In genomic region chr1:93990477-93990876, GRCh38 we compare ENCODE assay signal across 7 cellular contexts.
A peak's percentile ranks its signal among the peaks of the same experiment; 100 is the strongest.
DNase-seq lines count a peak whose midpoint lies in the region; ATAC-seq and TF ChIP-seq lines count a peak whose summit lies in the region.
"Not testable (repeated sequence)": the region's sequence is repeated elsewhere in the genome, so short reads cannot be mapped to it uniquely, and the experiment has no call there.

No MANE protein-coding gene starts in this region.

- not testable (repeated sequence) for H3K9me3 ChIP-seq in RWPE2 (ENCODE audit: severe bottlenecking); breast epithelium; thyroid gland

- TF ChIP-seq CTCF in CD14-positive monocyte (IDR thresholded peaks at IDR 0.05); RWPE2 (IDR thresholded peaks at IDR 0.05; ENCODE audit: poor library complexity, severe bottlenecking); breast epithelium (IDR thresholded peaks at IDR 0.05); endothelial cell (IDR thresholded peaks at IDR 0.05; ENCODE audit: unreplicated experiment); natural killer cell (IDR thresholded peaks at IDR 0.05); osteocyte (IDR thresholded peaks at IDR 0.05); thyroid gland (IDR thresholded peaks at IDR 0.05): not testable (repeated sequence)

- not testable (repeated sequence) for H3K9me3 Mint-ChIP-seq in CD14-positive monocyte; endothelial cell (ENCODE audit: unreplicated experiment); natural killer cell; osteocyte (ENCODE audit: unreplicated experiment)

- not testable (repeated sequence) for H3K36me3 Mint-ChIP-seq in CD14-positive monocyte; natural killer cell; osteocyte (ENCODE audit: unreplicated experiment)
- peaks cover 36% of the 10 kb centered on the region for H3K36me3 Mint-ChIP-seq in endothelial cell (ENCODE audit: low read depth, unreplicated experiment)

- 91 to 94% methylated on average over 3 of the region's 3 CpGs for WGBS in thyroid gland, 2 donors

- DNase-seq in CD14-positive monocyte (ENCODE audit: low spot score); RWPE2 (ENCODE audit: low spot score); breast epithelium (ENCODE audit: low spot score in 2 of 2); endothelial cell (ENCODE audit: low spot score); natural killer cell; osteocyte (ENCODE audit: extremely low spot score, unreplicated experiment); thyroid gland: not testable (repeated sequence)

- not testable (repeated sequence) for H3K36me3 ChIP-seq in RWPE2 (ENCODE audit: low read depth); breast epithelium; thyroid gland

- not testable (repeated sequence) for H3K27me3 ChIP-seq in RWPE2 (ENCODE audit: insufficient read depth, poor library complexity, severe bottlenecking); breast epithelium; thyroid gland

- not testable (repeated sequence) for H3K4me3 ChIP-seq in RWPE2 (ENCODE audit: severe bottlenecking); breast epithelium; thyroid gland (replicated peaks in 1 of 3)

- peaks cover 51% of the 10 kb centered on the region for H3K4me1 Mint-ChIP-seq in CD14-positive monocyte
- H3K4me1 Mint-ChIP-seq in endothelial cell (ENCODE audit: unreplicated experiment) = peaks cover 26% of the 10 kb centered on the region
- H3K4me1 Mint-ChIP-seq in natural killer cell = peaks cover 46 to 72% of the 10 kb centered on the region in 2 donors
- H3K4me1 Mint-ChIP-seq in osteocyte (ENCODE audit: unreplicated experiment) = peaks cover 33% of the 10 kb centered on the region

- TF ChIP-seq POLR2A in breast epithelium (IDR thresholded peaks at IDR 0.05); thyroid gland (IDR thresholded peaks at IDR 0.05): not testable (repeated sequence)

- H3K27ac ChIP-seq in RWPE2 (ENCODE audit: poor library complexity, severe bottlenecking) (peak overlapping the region; percentile 92), breast epithelium (peak overlapping the region; percentile 82 to 91), thyroid gland (peak overlapping the region; percentile 81 to 86 (median 85))

- not testable (repeated sequence) for ATAC-seq in RWPE2 (ENCODE audit: low read depth)
- ATAC-seq in natural killer cell = peak; percentile 44 to 69 (median 66)

- H3K27ac Mint-ChIP-seq in CD14-positive monocyte (peak overlapping the region in 6 of 7 donors; percentile 1 to 91 (median 74)), endothelial cell (ENCODE audit: unreplicated experiment) (peak overlapping the region; percentile 93), natural killer cell (peak overlapping the region; percentile 63 to 88), osteocyte (ENCODE audit: unreplicated experiment) (peak overlapping the region; percentile 20)

- intact Hi-C loops in CD14-positive monocyte (cut with micrococcal nuclease); breast epithelium (cut with DNase I; ENCODE audit: low total_unique reads); thyroid gland (cut with DNase I): not testable (repeated sequence)
- intact Hi-C loops in natural killer cell (cut with micrococcal nuclease) = loop anchor here (2.0 kb wide), 1 partner anchor 26 kb away; no protein-coding TSS in a partner anchor

- not testable (repeated sequence) for H3K4me3 Mint-ChIP-seq in CD14-positive monocyte; osteocyte (ENCODE audit: unreplicated experiment)
- H3K4me3 Mint-ChIP-seq in endothelial cell (ENCODE audit: unreplicated experiment) (peak overlapping the region; percentile 64), natural killer cell (peak overlapping the region; percentile 58)

- not testable (repeated sequence) for H3K27me3 Mint-ChIP-seq in CD14-positive monocyte (ENCODE audit: low read depth in 3 of 3); natural killer cell (ENCODE audit: low read depth in 2 of 2); osteocyte (ENCODE audit: unreplicated experiment)
- H3K27me3 Mint-ChIP-seq in endothelial cell (ENCODE audit: unreplicated experiment) = peaks cover 12% of the 10 kb centered on the region

- H3K4me1 ChIP-seq in RWPE2 (ENCODE audit: insufficient read depth, poor library complexity, severe bottlenecking) = peaks cover 50% of the 10 kb centered on the region
- peaks cover 6 to 21% of the 10 kb centered on the region in 2 donors for H3K4me1 ChIP-seq in breast epithelium
- H3K4me1 ChIP-seq in thyroid gland = peaks cover 25 to 32% of the 10 kb centered on the region in 2 donors

Comparison
In these comparisons a context has a peak if more than half of its experiments do, and no peak if none do; other contexts are left out.
1. H3K27ac Mint-ChIP-seq: peak in every context shown above with its lines; median percentile 93 in endothelial cell; 76 in natural killer cell; 74 in CD14-positive monocyte; 20 in osteocyte.